In genomic region chr12:132557969-132558856, GRCh38 we compare ENCODE assay signal across 1 cellular context.
A peak's percentile ranks its signal among the peaks of the same experiment; 100 is the strongest.
TF ChIP-seq lines count a peak whose summit lies in the region.

No MANE protein-coding gene starts in this region.

TF ChIP-seq in HepG2, 621 proteins besides CTCF, POLR2A, EP300 and RAD21 (continued from another document and continues in another):
- 0 out of 2 replicates have a peak, but pooled peaks have one; percentile 32 for TF ChIP-seq PATZ1 (CRISPR knock-in tag; IDR thresholded peaks at IDR 0.05)
- TF ChIP-seq ZNF296 (CRISPR knock-in tag; conservative IDR thresholded peaks at IDR 0.05) = no peak
- TF ChIP-seq, protein P1, sequence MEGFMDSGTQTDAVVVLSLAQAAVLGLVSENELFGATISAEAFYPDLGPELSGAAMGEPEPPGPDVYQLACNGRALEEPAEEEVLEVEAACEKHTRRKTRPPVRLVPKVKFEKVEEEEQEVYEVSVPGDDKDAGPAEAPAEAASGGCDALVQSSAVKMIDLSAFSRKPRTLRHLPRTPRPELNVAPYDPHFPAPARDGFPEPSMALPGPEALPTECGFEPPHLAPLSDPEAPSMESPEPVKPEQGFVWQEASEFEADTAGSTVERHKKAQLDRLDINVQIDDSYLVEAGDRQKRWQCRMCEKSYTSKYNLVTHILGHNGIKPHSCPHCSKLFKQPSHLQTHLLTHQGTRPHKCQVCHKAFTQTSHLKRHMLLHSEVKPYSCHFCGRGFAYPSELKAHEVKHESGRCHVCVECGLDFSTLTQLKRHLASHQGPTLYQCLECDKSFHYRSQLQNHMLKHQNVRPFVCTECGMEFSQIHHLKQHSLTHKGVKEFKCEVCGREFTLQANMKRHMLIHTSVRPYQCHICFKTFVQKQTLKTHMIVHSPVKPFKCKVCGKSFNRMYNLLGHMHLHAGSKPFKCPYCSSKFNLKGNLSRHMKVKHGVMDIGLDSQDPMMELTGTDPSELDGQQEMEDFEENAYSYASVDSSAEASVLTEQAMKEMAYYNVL (CRISPR knock-in tag; IDR thresholded peaks at IDR 0.05; ENCODE audit: borderline replicate concordance) = no peak
- no peak for TF ChIP-seq ZBTB42 (CRISPR knock-in tag; IDR thresholded peaks at IDR 0.05)
- TF ChIP-seq ZKSCAN5 (CRISPR knock-in tag; IDR thresholded peaks at IDR 0.05) = no peak
- TF ChIP-seq THAP7 (CRISPR knock-in tag; IDR thresholded peaks at IDR 0.05) = no peak
- no peak for TF ChIP-seq ZNF362 (CRISPR knock-in tag; IDR thresholded peaks at IDR 0.05; ENCODE audit: borderline replicate concordance)
- TF ChIP-seq TAF15 (IDR thresholded peaks at IDR 0.05; ENCODE audit: low read depth, low read length, poor library complexity, severe bottlenecking) = no peak
- TF ChIP-seq ZNF230 (CRISPR knock-in tag; IDR thresholded peaks at IDR 0.05) = no peak
- no peak for TF ChIP-seq RFXAP (CRISPR knock-in tag; IDR thresholded peaks at IDR 0.05; ENCODE audit: borderline replicate concordance)
- TF ChIP-seq ZNF407 (CRISPR knock-in tag; IDR thresholded peaks at IDR 0.05; ENCODE audit: not compliant biosample characterization) = no peak
- TF ChIP-seq KDM4B (CRISPR knock-in tag; IDR thresholded peaks at IDR 0.05) = no peak
- TF ChIP-seq NFATC3 (CRISPR knock-in tag; IDR thresholded peaks at IDR 0.05) = no peak
- TF ChIP-seq ZEB1 (IDR thresholded peaks at IDR 0.05; ENCODE audit: insufficient replicate concordance, low read depth) = no peak
- TF ChIP-seq, protein P2, sequence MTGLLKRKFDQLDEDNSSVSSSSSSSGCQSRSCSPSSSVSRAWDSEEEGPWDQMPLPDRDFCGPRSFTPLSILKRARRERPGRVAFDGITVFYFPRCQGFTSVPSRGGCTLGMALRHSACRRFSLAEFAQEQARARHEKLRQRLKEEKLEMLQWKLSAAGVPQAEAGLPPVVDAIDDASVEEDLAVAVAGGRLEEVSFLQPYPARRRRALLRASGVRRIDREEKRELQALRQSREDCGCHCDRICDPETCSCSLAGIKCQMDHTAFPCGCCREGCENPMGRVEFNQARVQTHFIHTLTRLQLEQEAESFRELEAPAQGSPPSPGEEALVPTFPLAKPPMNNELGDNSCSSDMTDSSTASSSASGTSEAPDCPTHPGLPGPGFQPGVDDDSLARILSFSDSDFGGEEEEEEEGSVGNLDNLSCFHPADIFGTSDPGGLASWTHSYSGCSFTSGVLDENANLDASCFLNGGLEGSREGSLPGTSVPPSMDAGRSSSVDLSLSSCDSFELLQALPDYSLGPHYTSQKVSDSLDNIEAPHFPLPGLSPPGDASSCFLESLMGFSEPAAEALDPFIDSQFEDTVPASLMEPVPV (CRISPR knock-in tag; IDR thresholded peaks at IDR 0.05) = 0 out of 2 replicates have a peak, but pooled peaks have one; percentile 35
- TF ChIP-seq GABPA (IDR thresholded peaks at IDR 0.05; ENCODE audit: low read depth, low read length) = no peak
- peak; percentile 86 for TF ChIP-seq GABPA (CRISPR knock-in tag; IDR thresholded peaks at IDR 0.05; ENCODE audit: low read depth)
- no peak for TF ChIP-seq RERE (CRISPR knock-in tag; IDR thresholded peaks at IDR 0.05; ENCODE audit: low read depth)
- TF ChIP-seq ZUFSP (CRISPR knock-in tag; IDR thresholded peaks at IDR 0.05; ENCODE audit: borderline replicate concordance) = no peak
- TF ChIP-seq ZNF7 (CRISPR knock-in tag; IDR thresholded peaks at IDR 0.05) = no peak
- no peak for TF ChIP-seq SMYD3 (CRISPR knock-in tag; IDR thresholded peaks at IDR 0.05)
- TF ChIP-seq PHF21A (CRISPR knock-in tag; IDR thresholded peaks at IDR 0.05) = no peak
- no peak for TF ChIP-seq DMAP1 (CRISPR knock-in tag; IDR thresholded peaks at IDR 0.05)
- TF ChIP-seq ZNF354B (CRISPR knock-in tag; IDR thresholded peaks at IDR 0.05) = no peak
- no peak for TF ChIP-seq MEIS2 (CRISPR knock-in tag; IDR thresholded peaks at IDR 0.05)
- TF ChIP-seq DNMT3B (CRISPR knock-in tag; conservative IDR thresholded peaks at IDR 0.05) = no peak
- TF ChIP-seq, protein P3, sequence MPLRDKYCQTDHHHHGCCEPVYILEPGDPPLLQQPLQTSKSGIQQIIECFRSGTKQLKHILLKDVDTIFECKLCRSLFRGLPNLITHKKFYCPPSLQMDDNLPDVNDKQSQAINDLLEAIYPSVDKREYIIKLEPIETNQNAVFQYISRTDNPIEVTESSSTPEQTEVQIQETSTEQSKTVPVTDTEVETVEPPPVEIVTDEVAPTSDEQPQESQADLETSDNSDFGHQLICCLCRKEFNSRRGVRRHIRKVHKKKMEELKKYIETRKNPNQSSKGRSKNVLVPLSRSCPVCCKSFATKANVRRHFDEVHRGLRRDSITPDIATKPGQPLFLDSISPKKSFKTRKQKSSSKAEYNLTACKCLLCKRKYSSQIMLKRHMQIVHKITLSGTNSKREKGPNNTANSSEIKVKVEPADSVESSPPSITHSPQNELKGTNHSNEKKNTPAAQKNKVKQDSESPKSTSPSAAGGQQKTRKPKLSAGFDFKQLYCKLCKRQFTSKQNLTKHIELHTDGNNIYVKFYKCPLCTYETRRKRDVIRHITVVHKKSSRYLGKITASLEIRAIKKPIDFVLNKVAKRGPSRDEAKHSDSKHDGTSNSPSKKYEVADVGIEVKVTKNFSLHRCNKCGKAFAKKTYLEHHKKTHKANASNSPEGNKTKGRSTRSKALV (CRISPR knock-in tag; IDR thresholded peaks at IDR 0.05) = peak; percentile 57; the same call in 1 of the 2 replicates
- no peak for TF ChIP-seq SMAD1 (CRISPR knock-in tag; IDR thresholded peaks at IDR 0.05; ENCODE audit: borderline replicate concordance, low read depth)
